In the genomic region with DNA sequence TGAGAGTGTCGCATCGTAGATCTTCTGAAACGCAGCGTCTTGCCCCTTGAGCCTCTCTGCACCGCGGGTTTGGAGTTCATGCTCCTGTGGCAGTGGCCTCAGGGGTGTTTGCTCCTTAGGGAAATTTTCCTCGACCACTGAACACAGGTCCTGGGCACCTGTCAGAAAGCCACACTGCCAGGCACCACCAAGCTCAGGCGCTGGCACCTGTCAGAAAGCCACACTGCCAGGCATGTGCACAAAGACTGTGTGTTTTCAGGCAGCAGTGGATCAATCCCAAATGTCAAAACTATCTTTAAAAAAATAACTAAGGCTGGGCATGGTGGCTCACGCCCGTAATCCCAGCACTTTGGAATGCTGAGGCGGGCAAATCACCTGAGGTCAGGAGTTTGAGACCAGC, we compare ENCODE assay signal across 22 cellular contexts.
"Had no signal": no experiment of that assay in that cellular context is flagged by ENCODE, and none has a peak within 500 bp of the region (broad histone marks: within the 10 kb centered on the region; RNA-seq: fewer than 3 reads in every experiment).

No MANE protein-coding gene starts in this region.

- H3K27ac ChIP-seq: ascending aorta, body of pancreas, Peyer's patch, RWPE1, SJCRH30 had no signal

- DNase-seq: activated CD4-positive, alpha-beta memory T cell treated with anti-CD3 and anti-CD28 coated beads, Interleukin-2, amount 10 ng/mL, durations not matched to agents 7 days and 5 days; activated CD4-positive, alpha-beta T cell treated with anti-CD3 and anti-CD28 coated beads, Interleukin-2, amount 10 ng/mL, durations not matched to agents 7 days and 5 days; activated CD4-positive, CD25-positive, alpha-beta regulatory T cell; activated naive CD4-positive, alpha-beta T cell; activated T-cell treated with anti-CD3 and anti-CD28 coated beads for 4 hours; activated T-cell treated with anti-CD3 and anti-CD28 coated beads, Interleukin-2, amount 50 U/mL, for 48 hours; body of pancreas; central memory CD4-positive, alpha-beta T cell; MG63; NCI-H1105; NCI-H1436 treated with DMSO at 0.1 percent for 48 hours; NCI-H187; NCI-H2081; NCI-H510A treated with DMSO at 0.1 percent for 48 hours; NCI-H69; Right ventricle myocardium superior; SJCRH30; T-helper 17 cell; T1000 had no signal

- H3K4me1 ChIP-seq: ascending aorta, Peyer's patch, SJCRH30 had no signal

- H3K4me3 ChIP-seq: ascending aorta, body of pancreas, MG63, Peyer's patch, SJCRH30 had no signal

- H3K27me3 ChIP-seq: ascending aorta, body of pancreas, MG63, Peyer's patch, SJCRH30 had no signal

- H3K9me3 ChIP-seq: ascending aorta, body of pancreas, MG63, Peyer's patch, SJCRH30 had no signal

- H3K36me3 ChIP-seq: ascending aorta, MG63, Peyer's patch, SJCRH30 had no signal
